In genomic region chr19:52942371-52943133, GRCh38 we compare ENCODE assay signal across 8 cellular contexts. TPM values are rescaled to one million over a fixed set of nuclear protein-coding genes. Genes with fewer than 3 reads are reported as not detected.
DNase-seq lines count a peak whose midpoint lies in the region; ATAC-seq and TF ChIP-seq lines count a peak whose summit lies in the region.

No MANE protein-coding gene starts in this region.

- H3K9me3 ChIP-seq in PC-9 (ENCODE audit: insufficient read depth, low read depth): peaks cover 44% of the 10 kb centered on the region

- H2AFZ ChIP-seq in PC-9: peak overlapping the region; percentile 98

- H3K36me3 ChIP-seq in PC-9 (ENCODE audit: low read depth): peaks cover 12% of the 10 kb centered on the region; the same call in 1 of the 2 replicates

- peak overlapping the region; percentile 96 for H3K4me3 Mint-ChIP-seq in natural killer cell treated with Interleukin-12 subunit alpha and Interleukin-12 subunit beta and Interleukin-15 and Interleukin-18, amount 100 ng/mL, for 72 hours

- TSS peak; percentile 98 for BruUV-seq in PC-9 (replicated peaks; lab: Mats Ljungman, UMichigan)

- H3K27me3 ChIP-seq in PC-9 (ENCODE audit: insufficient read depth, low read depth): no peaks in the 10 kb centered on the region

- intact Hi-C loops in PC-9 (cut with micrococcal nuclease; ENCODE audit: unreplicated experiment): loop anchor here (1.0 to 5.0 kb wide), 5 partner anchors 20 to 86 kb away; partner anchors contain the start of genes ZNF320, ZNF468, ZNF816 and ZNF888

- TF ChIP-seq CTCF in PC-9 (conservative IDR thresholded peaks at IDR 0.05) (no peak), fibroblast of mammary gland (conservative IDR thresholded peaks at IDR 0.05; ENCODE audit: control insufficient read depth, insufficient read depth, low read depth, low read length) (no peak)

- peak overlapping the region; percentile 91 for H3K4me2 ChIP-seq in PC-9

- POLR2A ChIA-PET in PC-9 (lab: Charles Lee; ENCODE audit: unreplicated experiment): interaction anchor here (0.8 kb wide), 1 partner anchor 160 kb away, joined by 5 read pairs; no protein-coding TSS in a partner anchor

- H3K27me3 Mint-ChIP-seq in natural killer cell treated with Interleukin-12 subunit alpha and Interleukin-12 subunit beta and Interleukin-15 and Interleukin-18, amount 100 ng/mL, for 72 hours: no peaks in the 10 kb centered on the region

- H3K4me3 ChIP-seq in PC-9 (peak overlapping the region; percentile 64), fibroblast of mammary gland (ENCODE audit: control insufficient read depth, low read depth, low read length) (peak overlapping the region; percentile 90)

- H3K9me2 ChIP-seq in PC-9 (ENCODE audit: insufficient read depth): no peaks in the 10 kb centered on the region

- peaks cover 26% of the 10 kb centered on the region for H3K4me1 ChIP-seq in PC-9 (replicated peaks; ENCODE audit: insufficient read depth)

- peak; percentile 97 for ATAC-seq in GM19463 (IDR thresholded peaks at IDR 0.05; ENCODE audit: unreplicated experiment)
- peak; percentile 100 for ATAC-seq in natural killer cell treated with Interleukin-12 subunit alpha and Interleukin-12 subunit beta and Interleukin-15 and Interleukin-18, amount 100 ng/mL, for 72 hours

- H3K27ac Mint-ChIP-seq in natural killer cell treated with Interleukin-12 subunit alpha and Interleukin-12 subunit beta and Interleukin-15 and Interleukin-18, amount 100 ng/mL, for 72 hours: peak overlapping the region; percentile 71 to 93

- H3K9me3 Mint-ChIP-seq in natural killer cell treated with Interleukin-12 subunit alpha and Interleukin-12 subunit beta and Interleukin-15 and Interleukin-18, amount 100 ng/mL, for 72 hours: no peaks in the 10 kb centered on the region

- H3K79me2 ChIP-seq in PC-9 (ENCODE audit: low read depth): peaks cover 32% of the 10 kb centered on the region

- H3K4me1 Mint-ChIP-seq in natural killer cell treated with Interleukin-12 subunit alpha and Interleukin-12 subunit beta and Interleukin-15 and Interleukin-18, amount 100 ng/mL, for 72 hours (ENCODE audit: low read depth in 2 of 2): peaks cover 19 to 21% of the 10 kb centered on the region in 2 donors

- peak overlapping the region; percentile 28; the same call in 1 of the 2 replicates for H3K27ac ChIP-seq in PC-9

- H3K36me3 Mint-ChIP-seq in natural killer cell treated with Interleukin-12 subunit alpha and Interleukin-12 subunit beta and Interleukin-15 and Interleukin-18, amount 100 ng/mL, for 72 hours: peaks cover 5% of the 10 kb centered on the region

- no peaks in the 10 kb centered on the region for H4K20me1 ChIP-seq in PC-9 (ENCODE audit: insufficient read depth)

- DNase-seq in COLO829 (ENCODE audit: low spot score): peak; percentile 85
- peak; percentile 62 for DNase-seq in HS-27A (ENCODE audit: low read depth)
- DNase-seq in PC-9: peak; percentile 81 to 99
- DNase-seq in activated T-helper 1 cell treated with anti-CD3 and anti-CD28 coated beads, Interleukin-2, amount 50 U/mL, for 16 hours (ENCODE audit: low read depth in 1 of 2, low spot score in 1 of 2): peak; percentile 90 to 91
- peak; percentile 69 for DNase-seq in fibroblast of mammary gland (ENCODE audit: low read depth)
- DNase-seq in natural killer cell treated with Interleukin-12 subunit alpha and Interleukin-12 subunit beta and Interleukin-15 and Interleukin-18, amount 100 ng/mL, for 72 hours (ENCODE audit: low spot score): peak; percentile 95
- DNase-seq in stimulated activated naive CD4-positive, alpha-beta T cell treated with Interleukin-2 at 50 U/mL for 16 hours (lab: John Stamatoyannopoulos, UW): peak; percentile 93

- peaks cover 7% of the 10 kb centered on the region for H3F3A ChIP-seq in PC-9 (ENCODE audit: insufficient read depth, low read depth)

- CTCF ChIA-PET in PC-9 (lab: Charles Lee): interaction anchor here (0.7 kb wide), 1 partner anchor 163 kb away, joined by 5 read pairs; no protein-coding TSS in a partner anchor

RNA-seq across cellular contexts. Expression of gene ZNF888, which starts 19.3 kb away (rescaled TPM):
- 10.8 and 14.5 TPM in 2 replicates for total RNA-seq in PC-9 (2021)
- 1 to 10 TPM; 5.3 to 6.5 TPM for total RNA-seq in natural killer cell treated with Interleukin-12 subunit alpha and Interleukin-12 subunit beta and Interleukin-15 and Interleukin-18, amount 100 ng/mL, for 72 hours

RNA-seq across cellular contexts. Expression of gene ZNF816, which starts 20.1 kb away (rescaled TPM):
- total RNA-seq in PC-9 (2021): 11.8 and 13.8 TPM in 2 replicates
- 10 to 100 TPM in 1 of 2 donors, 1 to 10 TPM in 1; 8.7 to 11.8 TPM for total RNA-seq in natural killer cell treated with Interleukin-12 subunit alpha and Interleukin-12 subunit beta and Interleukin-15 and Interleukin-18, amount 100 ng/mL, for 72 hours

RNA-seq across cellular contexts. Expression of gene ZNF320, which starts 45.1 kb away (rescaled TPM):
- 18.5 and 24.9 TPM in 2 replicates for total RNA-seq in PC-9 (2021)
- 10 to 100 TPM; 13.9 to 15.4 TPM for total RNA-seq in natural killer cell treated with Interleukin-12 subunit alpha and Interleukin-12 subunit beta and Interleukin-15 and Interleukin-18, amount 100 ng/mL, for 72 hours

Comparison
In these comparisons a context has a peak if more than half of its experiments do, and no peak if none do; other contexts are left out.
1. Peak in every context shown above with its lines: DNase-seq, ATAC-seq, H3K4me3 ChIP-seq and H3K27ac ChIP-seq.